In the genomic region with DNA sequence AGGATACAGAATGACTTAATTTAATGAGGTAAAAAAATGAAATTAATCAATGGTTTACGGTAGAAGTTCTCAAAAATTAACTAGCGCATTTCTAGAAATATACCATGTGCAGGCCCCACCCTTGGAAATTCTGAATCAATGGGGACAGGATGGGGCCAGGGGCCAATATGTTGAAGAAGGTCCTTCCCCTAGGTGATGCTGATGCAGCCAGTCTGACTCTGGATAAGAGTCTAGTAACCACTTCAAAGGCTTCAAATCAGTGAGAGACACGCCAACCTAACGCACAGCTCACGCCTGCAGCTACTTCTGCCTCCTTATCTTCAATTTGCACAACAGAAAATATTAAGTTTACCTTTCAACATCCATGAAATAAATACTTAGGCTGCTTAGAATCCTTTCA, we compare ENCODE assay signal across 15 cellular contexts. TPM values are rescaled to one million over a fixed set of nuclear protein-coding genes. Genes with fewer than 3 reads are reported as not detected.
DNase-seq lines count a peak whose midpoint lies in the region; ATAC-seq and TF ChIP-seq lines count a peak whose summit lies in the region.
"Had no signal": no experiment of that assay in that cellular context is flagged by ENCODE, and none has a peak within 500 bp of the region (broad histone marks: within the 10 kb centered on the region; RNA-seq: fewer than 3 reads in every experiment).

No MANE protein-coding gene starts in this region.

- H3K4me1 ChIP-seq in CD8-positive, alpha-beta memory T cell (ENCODE audit: insufficient read depth, low read length), result peaks cover 6% of the 10 kb centered on the region

- no peak overlapping the region for H3K27ac ChIP-seq in CD8-positive, alpha-beta memory T cell (ENCODE audit: low read depth, low read length)
- H3K27ac ChIP-seq in coronary artery, result no peak overlapping the region
- H3K27ac ChIP-seq: left ventricle myocardium inferior, SK-N-MC had no signal

- POLR2A ChIA-PET in CD8-positive, alpha-beta memory T cell (lab: Charles Lee), result interaction anchor here (0.6 to 0.8 kb wide), 2 partner anchors 14 to 1647 kb away, joined by 4 read pairs; no protein-coding TSS in a partner anchor
- POLR2A ChIA-PET in activated CD4-positive, alpha-beta T cell treated with anti-CD3 and anti-CD28 coated beads, Interleukin-2, amount 10 ng/mL, durations not matched to agents 7 days and 5 days (lab: Charles Lee), result no interaction called here

- H3K4me1 Mint-ChIP-seq in CD8-positive, alpha-beta memory T cell, result peaks cover 19 to 43% (median 32%) of the 10 kb centered on the region in 3 donors
- H3K4me1 Mint-ChIP-seq in activated CD4-positive, alpha-beta T cell treated with anti-CD3 and anti-CD28 coated beads, Interleukin-2, amount 10 ng/mL, durations not matched to agents 7 days and 5 days, result peaks cover 52% of the 10 kb centered on the region
- H3K4me1 Mint-ChIP-seq: nephron had no signal

- peaks cover 22 to 87% (median 36%) of the 10 kb centered on the region in 3 donors for H3K36me3 Mint-ChIP-seq in CD8-positive, alpha-beta memory T cell
- H3K36me3 Mint-ChIP-seq in activated CD4-positive, alpha-beta T cell treated with anti-CD3 and anti-CD28 coated beads, Interleukin-2, amount 10 ng/mL, durations not matched to agents 7 days and 5 days (ENCODE audit: low read depth), result peaks cover 75% of the 10 kb centered on the region

- peak overlapping the region in 5 of 8 donors; percentile 11 to 90 (median 59) for H3K27ac Mint-ChIP-seq in CD8-positive, alpha-beta memory T cell
- no peak overlapping the region for H3K27ac Mint-ChIP-seq in activated CD4-positive, alpha-beta T cell treated with anti-CD3 and anti-CD28 coated beads, Interleukin-2, amount 10 ng/mL, durations not matched to agents 7 days and 5 days
- H3K27ac Mint-ChIP-seq: nephron had no signal

- CTCF ChIA-PET in CD8-positive, alpha-beta memory T cell (lab: Charles Lee), result no interaction called here
- CTCF ChIA-PET in activated CD4-positive, alpha-beta T cell treated with anti-CD3 and anti-CD28 coated beads, Interleukin-2, amount 10 ng/mL, durations not matched to agents 7 days and 5 days (lab: Charles Lee), result interaction anchor here (1.1 to 1.4 kb wide), 2 partner anchors 11 to 40 kb away, joined by 3 to 6 read pairs; no protein-coding TSS in a partner anchor

- no peak for TF ChIP-seq CTCF in coronary artery (IDR thresholded peaks at IDR 0.05)

- H3K9me3 ChIP-seq in CD8-positive, alpha-beta memory T cell (ENCODE audit: low read length), result no peaks in the 10 kb centered on the region
- H3K9me3 ChIP-seq: left ventricle myocardium inferior had no signal

- H3K9me3 Mint-ChIP-seq in CD8-positive, alpha-beta memory T cell, result no peaks in the 10 kb centered on the region
- H3K9me3 Mint-ChIP-seq in activated CD4-positive, alpha-beta T cell treated with anti-CD3 and anti-CD28 coated beads, Interleukin-2, amount 10 ng/mL, durations not matched to agents 7 days and 5 days, result peaks cover 3% of the 10 kb centered on the region
- H3K9me3 Mint-ChIP-seq: activated B cell treated with CpG ODN at 0.5 μM for 24 hours had no signal

- H3K4me3 Mint-ChIP-seq in CD8-positive, alpha-beta memory T cell, result no peak overlapping the region
- no peak overlapping the region for H3K4me3 Mint-ChIP-seq in activated CD4-positive, alpha-beta T cell treated with anti-CD3 and anti-CD28 coated beads, Interleukin-2, amount 10 ng/mL, durations not matched to agents 7 days and 5 days
- H3K4me3 Mint-ChIP-seq: activated B cell treated with CpG ODN at 0.5 μM for 24 hours, nephron had no signal

- H3K4me3 ChIP-seq in CD8-positive, alpha-beta memory T cell (ENCODE audit: low read length), result no peak overlapping the region
- H3K4me3 ChIP-seq in coronary artery, result no peak overlapping the region
- H3K4me3 ChIP-seq: left ventricle myocardium inferior, SK-N-MC had no signal

- no peak for ATAC-seq in HG03159 (IDR thresholded peaks at IDR 0.05; ENCODE audit: unreplicated experiment)

- H3K27me3 ChIP-seq in CD8-positive, alpha-beta memory T cell (ENCODE audit: insufficient read depth, low read length, poor library complexity, severe bottlenecking), result no peaks in the 10 kb centered on the region

- DNase-seq in CD8-positive, alpha-beta memory T cell, result peak in 1 of 5 donors; percentile 52
- peak; percentile 51 for DNase-seq in activated CD4-positive, alpha-beta T cell treated with anti-CD3 and anti-CD28 coated beads, Interleukin-2, amount 10 ng/mL, durations not matched to agents 7 days and 5 days
- DNase-seq in activated naive CD4-positive, alpha-beta T cell treated with Interleukin-2 at 50 U/mL for 16 hours, result peak; percentile 72
- DNase-seq in stimulated activated CD4-positive, alpha-beta T cell treated with anti-CD3 and anti-CD28 coated beads, Interleukin-1b, Interleukin-23, amount 100 ng/mL, for 24 hours (ENCODE audit: low read depth in 4 of 4, low spot score in 1 of 4), result peak in 3 of 4 experiments; percentile 18 to 61 (median 41)
- no peak for DNase-seq in medulla oblongata (ENCODE audit: extremely low spot score)
- DNase-seq in coronary artery (ENCODE audit: low spot score), result no peak
- no peak for DNase-seq in HPDE6-E6E7 (ENCODE audit: extremely low spot score)
- DNase-seq: activated B cell treated with CpG ODN at 0.5 μM for 24 hours, aorta, cortex of kidney, left ventricle myocardium inferior, NCI-H2081 treated with DMSO at 0.1 percent for 48 hours had no signal

- peaks cover 59% of the 10 kb centered on the region for H3K36me3 ChIP-seq in CD8-positive, alpha-beta memory T cell (ENCODE audit: insufficient read depth, low read length)

- no peaks in the 10 kb centered on the region for H3K27me3 Mint-ChIP-seq in CD8-positive, alpha-beta memory T cell
- H3K27me3 Mint-ChIP-seq in activated CD4-positive, alpha-beta T cell treated with anti-CD3 and anti-CD28 coated beads, Interleukin-2, amount 10 ng/mL, durations not matched to agents 7 days and 5 days, result no peaks in the 10 kb centered on the region
- H3K27me3 Mint-ChIP-seq: activated B cell treated with CpG ODN at 0.5 μM for 24 hours had no signal

RNA-seq across cellular contexts. Expression of a gene that starts 14.9 kb away (rescaled TPM):
- total RNA-seq in CD8-positive, alpha-beta memory T cell, result 10 to 100 TPM; 52.0 to 54.4 TPM
- 93.0 TPM for polyA plus RNA-seq in CD8-positive, alpha-beta memory T cell
- 100 to 1,000 TPM; 101 to 107 TPM for total RNA-seq in activated CD4-positive, alpha-beta T cell treated with anti-CD3 and anti-CD28 coated beads, Interleukin-2, amount 10 ng/mL, durations not matched to agents 7 days and 5 days

RNA-seq across cellular contexts. Expression of a gene that starts 17.9 kb away (rescaled TPM):
- 10 to 100 TPM; 38.1 to 41.1 TPM for total RNA-seq in CD8-positive, alpha-beta memory T cell
- 47.1 TPM for polyA plus RNA-seq in CD8-positive, alpha-beta memory T cell
- total RNA-seq in activated CD4-positive, alpha-beta T cell treated with anti-CD3 and anti-CD28 coated beads, Interleukin-2, amount 10 ng/mL, durations not matched to agents 7 days and 5 days, result 10 to 100 TPM; 82.5 to 88.2 TPM

Comparison
In these comparisons a context has a peak if more than half of its experiments do, and no peak if none do; other contexts are left out.
1. DNase-seq: peak in activated CD4-positive, alpha-beta T cell treated with anti-CD3 and anti-CD28 coated beads, Interleukin-2, amount 10 ng/mL, durations not matched to agents 7 days and 5 days (single experiment), activated naive CD4-positive, alpha-beta T cell treated with Interleukin-2 at 50 U/mL for 16 hours (single experiment) and stimulated activated CD4-positive, alpha-beta T cell treated with anti-CD3 and anti-CD28 coated beads, Interleukin-1b, Interleukin-23, amount 100 ng/mL, for 24 hours (3 of 4); none in medulla oblongata (single experiment), coronary artery (single experiment) and HPDE6-E6E7 (single experiment).